ENCODE assay signal across 11 cellular contexts in genomic region chr14:29846339-29847129, GRCh38.
A peak's percentile ranks its signal among the peaks of the same experiment; 100 is the strongest.
DNase-seq lines count a peak whose midpoint lies in the region; ATAC-seq lines count a peak whose summit lies in the region.
"Had no signal": no experiment of that assay in that cellular context is flagged by ENCODE, and none has a peak within 500 bp of the region (broad histone marks: within the 10 kb centered on the region; RNA-seq: fewer than 3 reads in every experiment).

No MANE protein-coding gene starts in this region.

- CTCF ChIA-PET in activated CD4-positive, alpha-beta T cell treated with anti-CD3 and anti-CD28 coated beads for 36 hours (lab: Charles Lee), result no interaction called here

- peaks cover 0 to 4% (median 0%) of the 10 kb centered on the region in 3 donors for H3K36me3 Mint-ChIP-seq in immature natural killer cell
- no peaks in the 10 kb centered on the region for H3K36me3 Mint-ChIP-seq in activated CD4-positive, alpha-beta T cell treated with anti-CD3 and anti-CD28 coated beads for 36 hours (ENCODE audit: low read depth)

- intact Hi-C loops in activated CD4-positive, alpha-beta T cell treated with anti-CD3 and anti-CD28 coated beads for 36 hours (cut with DNase I, micrococcal nuclease), result no loop called here

- no peak overlapping the region for H3K27ac Mint-ChIP-seq in immature natural killer cell
- no peak overlapping the region for H3K27ac Mint-ChIP-seq in activated CD4-positive, alpha-beta T cell treated with anti-CD3 and anti-CD28 coated beads for 36 hours
- H3K27ac Mint-ChIP-seq: T-helper 1 cell treated with Interleukin-12 subunit alpha and Interleukin-12 subunit beta and Interleukin-4 antibody, amounts not matched to agents 30 μg/mL and 1 μg/mL, for 36 hours had no signal

- ATAC-seq in GM18870 (IDR thresholded peaks at IDR 0.05; ENCODE audit: unreplicated experiment), result peak; percentile 82
- ATAC-seq in HG02623 (IDR thresholded peaks at IDR 0.05; ENCODE audit: unreplicated experiment), result peak; percentile 70
- ATAC-seq in activated CD4-positive, alpha-beta T cell treated with anti-CD3 and anti-CD28 coated beads for 36 hours, result no peak
- ATAC-seq: right cardiac atrium had no signal

- H3K4me3 Mint-ChIP-seq in immature natural killer cell, result no peak overlapping the region
- H3K4me3 Mint-ChIP-seq in activated CD4-positive, alpha-beta T cell treated with anti-CD3 and anti-CD28 coated beads for 36 hours, result no peak overlapping the region
- H3K4me3 Mint-ChIP-seq: T-helper 1 cell treated with Interleukin-12 subunit alpha and Interleukin-12 subunit beta and Interleukin-4 antibody, amounts not matched to agents 30 μg/mL and 1 μg/mL, for 36 hours had no signal

- peak; percentile 33 to 54 for DNase-seq in NCI-H187 (lab: John Stamatoyannopoulos, UW)
- peak; percentile 5 for DNase-seq in lung microvascular endothelial cell (ENCODE audit: low read depth in 2 of 2)
- DNase-seq in immature natural killer cell, result no peak
- DNase-seq in NCI-H2227 treated with DMSO at 0.1 percent for 48 hours (lab: John Stamatoyannopoulos, UW), result no peak
- no peak for DNase-seq in Ammon's horn (ENCODE audit: low spot score)
- DNase-seq in activated CD4-positive, alpha-beta T cell treated with anti-CD3 and anti-CD28 coated beads for 36 hours, result no peak
- DNase-seq: NCI-H1417 treated with DMSO at 0.1 percent for 48 hours, right cardiac atrium had no signal

- POLR2A ChIA-PET in activated CD4-positive, alpha-beta T cell treated with anti-CD3 and anti-CD28 coated beads for 36 hours (lab: Charles Lee), result interaction anchor here (0.5 kb wide), 1 partner anchor 16 kb away, joined by 10 read pairs; no protein-coding TSS in a partner anchor

- no peaks in the 10 kb centered on the region for H3K4me1 Mint-ChIP-seq in immature natural killer cell
- H3K4me1 Mint-ChIP-seq in activated CD4-positive, alpha-beta T cell treated with anti-CD3 and anti-CD28 coated beads for 36 hours, result no peaks in the 10 kb centered on the region

- H3K9me3 Mint-ChIP-seq in immature natural killer cell, result peaks cover 9 to 63% (median 38%) of the 10 kb centered on the region in 6 donors
- H3K9me3 Mint-ChIP-seq in activated CD4-positive, alpha-beta T cell treated with anti-CD3 and anti-CD28 coated beads for 36 hours (ENCODE audit: low read depth), result peaks cover 7% of the 10 kb centered on the region

- peaks cover 0 to 2% (median 2%) of the 10 kb centered on the region in 3 donors for H3K27me3 Mint-ChIP-seq in immature natural killer cell (ENCODE audit: low read depth in 3 of 3)
- H3K27me3 Mint-ChIP-seq in activated CD4-positive, alpha-beta T cell treated with anti-CD3 and anti-CD28 coated beads for 36 hours, result no peaks in the 10 kb centered on the region

Comparison
In these comparisons a context has a peak if more than half of its experiments do, and no peak if none do; other contexts are left out.
1. DNase-seq: peak in NCI-H187 (2 of 2) and lung microvascular endothelial cell (2 of 2); none in immature natural killer cell (0 of 3), NCI-H2227 treated with DMSO at 0.1 percent for 48 hours (single experiment), Ammon's horn (single experiment) and activated CD4-positive, alpha-beta T cell treated with anti-CD3 and anti-CD28 coated beads for 36 hours (single experiment).